Comparison of ENCODE assay signal across 8 cellular contexts in genomic region chr1:55702064-55702463, GRCh38.
DNase-seq lines count a peak whose midpoint lies in the region; ATAC-seq, FAIRE-seq and TF ChIP-seq lines count a peak whose summit lies in the region.

No MANE protein-coding gene starts in this region.

- H3K9me3 ChIP-seq in colonic mucosa, result no peaks in the 10 kb centered on the region
- H3K9me3 ChIP-seq in pancreas, result no peaks in the 10 kb centered on the region
- no peaks in the 10 kb centered on the region for H3K9me3 ChIP-seq in tibial nerve
- H3K9me3 ChIP-seq in effector memory CD4-positive, alpha-beta T cell (ENCODE audit: control insufficient read depth, low read length), result no peaks in the 10 kb centered on the region

- intact Hi-C loops in colonic mucosa (cut with DNase I) (loop anchor here (5.0 kb wide), 1 partner anchor 190 kb away; no protein-coding TSS in a partner anchor), pancreas (cut with DNase I) (no loop called here)

- ATAC-seq in pancreas, result peak; percentile 69 to 96 (median 82)

- H3K36me3 ChIP-seq in colonic mucosa, result no peaks in the 10 kb centered on the region
- H3K36me3 ChIP-seq in pancreas, result no peaks in the 10 kb centered on the region
- no peaks in the 10 kb centered on the region for H3K36me3 ChIP-seq in tibial nerve
- no peaks in the 10 kb centered on the region for H3K36me3 ChIP-seq in effector memory CD4-positive, alpha-beta T cell (ENCODE audit: control insufficient read depth, insufficient read depth, low read length)

- H3K4me1 ChIP-seq in colonic mucosa (no peaks in the 10 kb centered on the region), pancreas (no peaks in the 10 kb centered on the region), tibial nerve (peaks cover 0 to 6% (median 0%) of the 10 kb centered on the region in 4 donors)
- no peaks in the 10 kb centered on the region for H3K4me1 ChIP-seq in effector memory CD4-positive, alpha-beta T cell (ENCODE audit: control insufficient read depth, insufficient read depth, low read length, poor library complexity, severe bottlenecking)

- H3K4me3 ChIP-seq in colonic mucosa (no peak overlapping the region), pancreas (no peak overlapping the region), tibial nerve (no peak overlapping the region)
- no peak overlapping the region for H3K4me3 ChIP-seq in effector memory CD4-positive, alpha-beta T cell (ENCODE audit: insufficient read depth, low read depth, low read length, poor library complexity, severe bottlenecking)

- TF ChIP-seq CTCF in GM12873 (IDR thresholded peaks at IDR 0.05; ENCODE audit: insufficient read depth, low read depth, low read length, missing control alignments), result peak; percentile 86
- peak; percentile 59 for TF ChIP-seq CTCF in colonic mucosa (IDR thresholded peaks at IDR 0.05)
- peak; percentile 51 to 64 (median 56) for TF ChIP-seq CTCF in pancreas (IDR thresholded peaks at IDR 0.05)
- TF ChIP-seq CTCF in tibial nerve (IDR thresholded peaks at IDR 0.05), result peak in 2 of 5 experiments; percentile 29 to 46

- TF ChIP-seq POLR2A in tibial nerve (IDR thresholded peaks at IDR 0.05), result no peak

- 29 to 33% methylated on average over 1 of the region's 1 CpG for WGBS in pancreas, 2 donors
- 75 to 83% methylated on average over 1 of the region's 1 CpG for WGBS in tibial nerve, 2 donors

- H3K27ac ChIP-seq in colonic mucosa (no peak overlapping the region), pancreas (no peak overlapping the region), tibial nerve (no peak overlapping the region)
- H3K27ac ChIP-seq in effector memory CD4-positive, alpha-beta T cell (ENCODE audit: insufficient read depth, low read length, poor library complexity, severe bottlenecking), result no peak overlapping the region

- no peak overlapping the region for H3K9ac ChIP-seq in colonic mucosa (ENCODE audit: low read depth in 2 of 2, low read length in 2 of 2)

- no peaks in the 10 kb centered on the region for H3K27me3 ChIP-seq in colonic mucosa
- no peaks in the 10 kb centered on the region for H3K27me3 ChIP-seq in pancreas
- H3K27me3 ChIP-seq in tibial nerve, result no peaks in the 10 kb centered on the region
- H3K27me3 ChIP-seq in effector memory CD4-positive, alpha-beta T cell (replicated peaks; ENCODE audit: control insufficient read depth, insufficient read depth, low read length, poor library complexity, severe bottlenecking), result no peaks in the 10 kb centered on the region

- TF ChIP-seq EP300 in tibial nerve (IDR thresholded peaks at IDR 0.05), result no peak

- DNase-seq in HCEC 1CT (peak; percentile 50), NCI-H1694 treated with DMSO at 0.1 percent for 48 hours (lab: John Stamatoyannopoulos, UW) (peak; percentile 18), colonic mucosa (peak; percentile 31), pancreas (peak in 1 of 6 donors; percentile 14), tibial nerve (ENCODE audit: low spot score in 2 of 2) (no peak), Ammon's horn (ENCODE audit: low spot score) (no peak)
- DNase-seq in effector memory CD4-positive, alpha-beta T cell, result no peak

- FAIRE-seq in pancreas (lab: Jason Lieb, UNC), result no peak

Comparison
In these comparisons a context has a peak if more than half of its experiments do, and no peak if none do; other contexts are left out.
1. DNase-seq: peak in HCEC 1CT (single experiment), NCI-H1694 treated with DMSO at 0.1 percent for 48 hours (single experiment) and colonic mucosa (single experiment); none in tibial nerve (0 of 2), Ammon's horn (single experiment) and effector memory CD4-positive, alpha-beta T cell (0 of 3).